1 cellular context compared by ENCODE assay signal in genomic region chrX:75155830-75156525, GRCh38.
A peak's percentile ranks its signal among the peaks of the same experiment; 100 is the strongest.
TF ChIP-seq lines count a peak whose summit lies in the region.

TSS of gene ABCB7 (minus strand) at chrX:75156283. CDS start at chrX:75156272, 11 bp downstream.

TF ChIP-seq in HepG2, 621 proteins besides CTCF, POLR2A, EP300 and RAD21 (continued from another document and continues in another):
- TF ChIP-seq USF2 (IDR thresholded peaks at IDR 0.05; ENCODE audit: low read depth, low read length), result no peak
- TF ChIP-seq USF2 (CRISPR knock-in tag; IDR thresholded peaks at IDR 0.05; ENCODE audit: borderline replicate concordance), result peak; percentile 50; the same call in 1 of the 2 replicates
- TF ChIP-seq MYPOP (CRISPR knock-in tag; IDR thresholded peaks at IDR 0.05), result 0 out of 2 replicates have a peak, but pooled peaks have one; percentile 36
- no peak for TF ChIP-seq ZFP36L1 (CRISPR knock-in tag; IDR thresholded peaks at IDR 0.05)
- TF ChIP-seq ZSCAN12 (CRISPR knock-in tag; IDR thresholded peaks at IDR 0.05), result no peak
- peak; percentile 28 for TF ChIP-seq TEAD3 (CRISPR knock-in tag; optimal IDR thresholded peaks at IDR 0.05; ENCODE audit: borderline replicate concordance)
- no peak for TF ChIP-seq TOPORS (CRISPR knock-in tag; IDR thresholded peaks at IDR 0.05)
- TF ChIP-seq NBN (conservative IDR thresholded peaks at IDR 0.05), result no peak
- peak; percentile 86 for TF ChIP-seq ZNF143 (CRISPR knock-in tag; IDR thresholded peaks at IDR 0.05)
- TF ChIP-seq ZSCAN9 (CRISPR knock-in tag; IDR thresholded peaks at IDR 0.05; ENCODE audit: borderline replicate concordance), result no peak
- no peak for TF ChIP-seq TRAFD1 (CRISPR knock-in tag; IDR thresholded peaks at IDR 0.05; ENCODE audit: borderline replicate concordance)
- TF ChIP-seq THAP11 (CRISPR knock-in tag; IDR thresholded peaks at IDR 0.05), result peak; percentile 58
- TF ChIP-seq KDM3A (CRISPR knock-in tag; IDR thresholded peaks at IDR 0.05; ENCODE audit: low read depth), result no peak
- no peak for TF ChIP-seq GTF2F1 (IDR thresholded peaks at IDR 0.05; ENCODE audit: low read length)
- TF ChIP-seq SOX13 (IDR thresholded peaks at IDR 0.05), result no peak
- TF ChIP-seq SOX13 (CRISPR knock-in tag; conservative IDR thresholded peaks at IDR 0.05 in 1 of 2, IDR thresholded peaks at IDR 0.05 in 1 of 2), result peak in 1 of 2 experiments; percentile 8; a peak in 1 of 4 replicates
- TF ChIP-seq TBP (CRISPR knock-in tag; IDR thresholded peaks at IDR 0.05), result no peak
- no peak for TF ChIP-seq TAF15 (IDR thresholded peaks at IDR 0.05; ENCODE audit: low read depth, low read length, poor library complexity, severe bottlenecking)
- TF ChIP-seq RERE (CRISPR knock-in tag; IDR thresholded peaks at IDR 0.05; ENCODE audit: low read depth), result no peak
- TF ChIP-seq ZNF142 (CRISPR knock-in tag; IDR thresholded peaks at IDR 0.05), result no peak
- TF ChIP-seq ZNF574 (CRISPR knock-in tag; IDR thresholded peaks at IDR 0.05), result peak; percentile 99
- peak; percentile 75 for TF ChIP-seq POLR2G (IDR thresholded peaks at IDR 0.05; ENCODE audit: low read depth, low read length)
- TF ChIP-seq ZBTB10 (CRISPR knock-in tag; IDR thresholded peaks at IDR 0.05; ENCODE audit: borderline replicate concordance), result no peak
- TF ChIP-seq ZNF572 (CRISPR knock-in tag; IDR thresholded peaks at IDR 0.05), result no peak
- TF ChIP-seq ZNF280D (CRISPR knock-in tag; IDR thresholded peaks at IDR 0.05), result no peak
- peak; percentile 84 for TF ChIP-seq GATAD1 (CRISPR knock-in tag; IDR thresholded peaks at IDR 0.05)
